27 cellular contexts compared by ENCODE assay signal in the genomic region with DNA sequence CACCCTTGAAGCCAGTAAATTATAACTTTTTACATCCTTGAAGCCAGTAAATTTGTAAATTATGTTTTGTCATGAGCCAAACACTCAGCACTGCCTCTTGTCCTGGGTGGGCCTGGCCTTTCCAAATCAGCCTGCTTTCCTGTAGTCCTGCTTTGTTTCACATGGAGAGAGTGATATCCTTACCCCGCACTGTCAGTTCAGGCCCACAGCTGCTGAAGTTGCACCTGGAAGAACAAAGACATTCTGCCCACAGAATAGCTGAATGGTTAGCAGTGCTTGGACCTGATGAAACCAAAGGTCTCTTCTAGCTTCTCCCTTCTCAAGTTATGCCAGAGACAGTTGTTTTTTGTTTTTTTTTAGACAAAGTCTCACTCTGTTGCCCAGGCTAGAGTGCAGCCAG.
"Had no signal": no experiment of that assay in that cellular context is flagged by ENCODE, and none has a peak within 500 bp of the region (broad histone marks: within the 10 kb centered on the region; RNA-seq: fewer than 3 reads in every experiment).

No MANE protein-coding gene starts in this region.

- H3K27me3 Mint-ChIP-seq: activated naive CD8-positive, alpha-beta T cell treated with anti-CD3 and anti-CD28 coated beads, Interleukin-2, amount 50 U/mL, for 24 hours; natural killer cell treated with Interleukin-12 subunit alpha and Interleukin-12 subunit beta and Interleukin-15 and Interleukin-18, amount 100 ng/mL, for 72 hours had no signal

- H3K4me1 Mint-ChIP-seq: activated naive CD8-positive, alpha-beta T cell treated with anti-CD3 and anti-CD28 coated beads, Interleukin-2, amount 50 U/mL, for 24 hours; stimulated activated effector memory CD8-positive, alpha-beta T cell treated with anti-CD3 and anti-CD28 coated beads, Interleukin-12 subunit alpha, Interleukin-12 subunit beta, amount 100 ng/mL, for 72 hours had no signal

- H3K27ac Mint-ChIP-seq: activated CD8-positive, alpha-beta T cell treated with anti-CD3 and anti-CD28 coated beads, Interleukin-2, amount 10 ng/mL, durations not matched to agents 7 days and 5 days; activated naive CD8-positive, alpha-beta T cell treated with anti-CD3 and anti-CD28 coated beads, Interleukin-2, amount 50 U/mL, for 24 hours; activated T-helper 1 cell treated with anti-CD3 and anti-CD28 coated beads, Interleukin-12 subunit alpha, Interleukin-12 subunit beta, Interleukin-2, Interleukin-4 antibody, amounts not matched to agents 30 ng/mL and 10 ng/mL and 1 ng/mL, durations not matched to agents 14 hours and 24 hours and 36 hours; mesothelial cell of epicardium; natural killer cell treated with Interleukin-12 subunit alpha and Interleukin-12 subunit beta and Interleukin-15 and Interleukin-18, amount 100 ng/mL, for 72 hours; stimulated activated effector memory CD8-positive, alpha-beta T cell treated with anti-CD3 and anti-CD28 coated beads, Interleukin-12 subunit alpha, Interleukin-12 subunit beta, amount 100 ng/mL, for 72 hours had no signal

- H3K27ac ChIP-seq: body of pancreas, cardiac muscle cell, epithelial cell of prostate, gastroesophageal sphincter, heart right ventricle, lower lobe of right lung, right lobe of liver, skin epidermis, stomach, transverse colon, vagina had no signal

- FAIRE-seq: keratinocyte had no signal

- DNase-seq: activated CD4-positive, alpha-beta T cell treated with anti-CD3 and anti-CD28 coated beads for 1 hour; activated CD4-positive, alpha-beta T cell treated with anti-CD3 and anti-CD28 coated beads, Interleukin-2, amount 50 U/mL, for 1 hour; activated CD8-positive, alpha-beta T cell treated with anti-CD3 and anti-CD28 coated beads, Interleukin-2, amount 10 ng/mL, durations not matched to agents 7 days and 5 days; activated gamma-delta T cell; activated naive CD4-positive, alpha-beta T cell treated with anti-CD3 and anti-CD28 coated beads, Interleukin-2, amount 50 U/mL, for 16 hours; activated naive CD8-positive, alpha-beta T cell treated with anti-CD3 and anti-CD28 coated beads, Interleukin-2, amount 50 U/mL, for 24 hours; anterior cingulate cortex; body of pancreas; cortex of kidney; heart right ventricle; left colon; lower lobe of right lung; posterior cingulate gyrus; right lobe of liver; stimulated activated CD4-positive, alpha-beta T cell treated with anti-CD3 and anti-CD28 coated beads, Interleukin-2, amount 100 ng/mL, for 24 hours; stomach; transverse colon had no signal

- ATAC-seq: activated CD8-positive, alpha-beta T cell treated with anti-CD3 and anti-CD28 coated beads, Interleukin-2, amount 10 ng/mL, durations not matched to agents 7 days and 5 days; activated naive CD8-positive, alpha-beta T cell treated with anti-CD3 and anti-CD28 coated beads, Interleukin-2, amount 50 U/mL, for 24 hours; body of pancreas; gastroesophageal sphincter; heart right ventricle; left colon; lower lobe of right lung; natural killer cell treated with Interleukin-12 subunit alpha and Interleukin-12 subunit beta and Interleukin-15 and Interleukin-18, amount 100 ng/mL, for 72 hours; right lobe of liver; stimulated activated effector memory CD8-positive, alpha-beta T cell treated with anti-CD3 and anti-CD28 coated beads, Interleukin-12 subunit alpha, Interleukin-12 subunit beta, amount 100 ng/mL, for 72 hours had no signal

- H3K4me3 ChIP-seq: body of pancreas, cardiac muscle cell, gastroesophageal sphincter, heart right ventricle, lower lobe of right lung, right lobe of liver, skin epidermis, stomach, transverse colon, vagina had no signal

- H3K36me3 ChIP-seq: cardiac muscle cell, gastroesophageal sphincter, heart right ventricle, lower lobe of right lung, right lobe of liver, stomach, transverse colon, vagina had no signal

- H3K27me3 ChIP-seq: body of pancreas, cardiac muscle cell, gastroesophageal sphincter, heart right ventricle, right lobe of liver, stomach, transverse colon, vagina had no signal

- H3K9me3 ChIP-seq: body of pancreas, gastroesophageal sphincter, heart right ventricle, lower lobe of right lung, right lobe of liver, stomach, transverse colon, vagina had no signal

- H3K36me3 Mint-ChIP-seq: mesothelial cell of epicardium; natural killer cell treated with Interleukin-12 subunit alpha and Interleukin-12 subunit beta and Interleukin-15 and Interleukin-18, amount 100 ng/mL, for 72 hours; stimulated activated effector memory CD8-positive, alpha-beta T cell treated with anti-CD3 and anti-CD28 coated beads, Interleukin-12 subunit alpha, Interleukin-12 subunit beta, amount 100 ng/mL, for 72 hours had no signal

- H3K4me3 Mint-ChIP-seq: activated CD8-positive, alpha-beta T cell treated with anti-CD3 and anti-CD28 coated beads, Interleukin-2, amount 10 ng/mL, durations not matched to agents 7 days and 5 days; activated naive CD8-positive, alpha-beta T cell treated with anti-CD3 and anti-CD28 coated beads, Interleukin-2, amount 50 U/mL, for 24 hours; activated T-helper 1 cell treated with anti-CD3 and anti-CD28 coated beads, Interleukin-12 subunit alpha, Interleukin-12 subunit beta, Interleukin-2, Interleukin-4 antibody, amounts not matched to agents 30 ng/mL and 10 ng/mL and 1 ng/mL, durations not matched to agents 14 hours and 24 hours and 36 hours; mesothelial cell of epicardium; natural killer cell treated with Interleukin-12 subunit alpha and Interleukin-12 subunit beta and Interleukin-15 and Interleukin-18, amount 100 ng/mL, for 72 hours; stimulated activated effector memory CD8-positive, alpha-beta T cell treated with anti-CD3 and anti-CD28 coated beads, Interleukin-12 subunit alpha, Interleukin-12 subunit beta, amount 100 ng/mL, for 72 hours had no signal

- H3K9me3 Mint-ChIP-seq: activated naive CD8-positive, alpha-beta T cell treated with anti-CD3 and anti-CD28 coated beads, Interleukin-2, amount 50 U/mL, for 24 hours; activated T-helper 1 cell treated with anti-CD3 and anti-CD28 coated beads, Interleukin-12 subunit alpha, Interleukin-12 subunit beta, Interleukin-2, Interleukin-4 antibody, amounts not matched to agents 30 ng/mL and 10 ng/mL and 1 ng/mL, durations not matched to agents 14 hours and 24 hours and 36 hours; mesothelial cell of epicardium; natural killer cell treated with Interleukin-12 subunit alpha and Interleukin-12 subunit beta and Interleukin-15 and Interleukin-18, amount 100 ng/mL, for 72 hours; stimulated activated effector memory CD8-positive, alpha-beta T cell treated with anti-CD3 and anti-CD28 coated beads, Interleukin-12 subunit alpha, Interleukin-12 subunit beta, amount 100 ng/mL, for 72 hours had no signal
